14 cellular contexts compared by ENCODE assay signal in genomic region chr6:166201878-166202277, GRCh38.
DNase-seq lines count a peak whose midpoint lies in the region; ATAC-seq and TF ChIP-seq lines count a peak whose summit lies in the region.
"Had no signal": no experiment of that assay in that cellular context is flagged by ENCODE, and none has a peak within 500 bp of the region (broad histone marks: within the 10 kb centered on the region; RNA-seq: fewer than 3 reads in every experiment).

No MANE protein-coding gene starts in this region.

- no peak overlapping the region for H3K9ac ChIP-seq in OCI-LY3 (ENCODE audit: low read length)

- no peak overlapping the region for H2AFZ ChIP-seq in OCI-LY3 (ENCODE audit: low read depth, low read length)

- no peaks in the 10 kb centered on the region for H3K9me3 ChIP-seq in OCI-LY3 (ENCODE audit: insufficient read depth, low read length)
- H3K9me3 ChIP-seq: breast epithelium, SJCRH30 had no signal

- no peak for TF ChIP-seq CTCF in OCI-LY3 (IDR thresholded peaks at IDR 0.05; ENCODE audit: low read depth, low read length)

- peak overlapping the region; percentile 78 for H3K4me2 ChIP-seq in OCI-LY3 (ENCODE audit: low read length)

- peaks cover 32% of the 10 kb centered on the region for H3K4me1 ChIP-seq in OCI-LY3 (ENCODE audit: low read length)
- H3K4me1 ChIP-seq: breast epithelium, SJCRH30 had no signal

- no peaks in the 10 kb centered on the region for H3K79me2 ChIP-seq in OCI-LY3 (ENCODE audit: low read length)

- H4K20me1 ChIP-seq in OCI-LY3 (ENCODE audit: insufficient read depth, low read length): peaks cover 9% of the 10 kb centered on the region; the same call in 1 of the 2 replicates

- H3K27me3 ChIP-seq in OCI-LY3 (ENCODE audit: low read depth, low read length): peaks cover 55% of the 10 kb centered on the region

- no peak overlapping the region for H3K27ac ChIP-seq in OCI-LY3 (ENCODE audit: low read length)
- H3K27ac ChIP-seq: breast epithelium, SJCRH30 had no signal

- ATAC-seq in GM18867 (IDR thresholded peaks at IDR 0.05; ENCODE audit: unreplicated experiment): peak; percentile 29
- peak; percentile 30 for ATAC-seq in GM21528 (IDR thresholded peaks at IDR 0.05; ENCODE audit: low FRiP score, unreplicated experiment)
- ATAC-seq in HG03064 (IDR thresholded peaks at IDR 0.05; ENCODE audit: low read depth, unreplicated experiment): peak; percentile 16
- ATAC-seq: activated CD4-positive, CD25-positive, alpha-beta regulatory T cell treated with anti-CD3 and anti-CD28 coated beads, Interleukin-2, amount 50 U/mL, for 24 hours had no signal

- peak overlapping the region; percentile 61 for H3K4me3 ChIP-seq in OCI-LY3 (ENCODE audit: low read length)
- H3K4me3 ChIP-seq: breast epithelium, lung, SJCRH30 had no signal

- DNase-seq in NCI-H2171 treated with DMSO at 0.1 percent for 48 hours (lab: John Stamatoyannopoulos, UW) (no peak), DMS 273 (lab: John Stamatoyannopoulos, UW; ENCODE audit: unreplicated experiment) (no peak), EL (no peak)
- no peak for DNase-seq in stimulated activated CD4-positive, alpha-beta T cell treated with anti-CD3 and anti-CD28 coated beads, Interleukin-1b, Interleukin-23, amount 100 ng/mL, for 48 hours
- DNase-seq: C1 segment of cervical spinal cord, NCI-H82, SJCRH30 had no signal

- H3K36me3 ChIP-seq in OCI-LY3 (replicated peaks; ENCODE audit: low read depth, low read length): no peaks in the 10 kb centered on the region
- H3K36me3 ChIP-seq: breast epithelium, SJCRH30 had no signal
